ENCODE assay signal across 7 cellular contexts in the genomic region with DNA sequence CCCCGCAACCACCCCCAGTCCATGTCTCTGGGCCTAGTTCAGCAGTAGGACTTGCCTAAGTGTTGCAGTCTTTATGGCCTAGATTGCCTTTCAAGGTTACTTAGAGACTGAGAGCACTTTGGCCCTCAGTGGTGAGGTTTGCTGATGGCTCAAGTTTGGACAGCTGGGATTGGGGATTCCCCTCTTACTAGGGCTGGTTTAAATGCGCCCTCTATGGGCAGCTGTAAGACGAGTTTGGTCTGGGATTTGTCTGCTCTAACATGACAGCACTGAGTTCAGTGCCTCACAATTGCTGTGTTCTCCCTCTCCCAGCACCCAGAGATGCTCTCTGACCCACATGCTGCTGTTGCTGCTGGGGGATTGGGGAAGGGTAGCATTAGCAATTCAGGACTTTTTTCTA.
DNase-seq lines count a peak whose midpoint lies in the region; ATAC-seq, FAIRE-seq and TF ChIP-seq lines count a peak whose summit lies in the region.

No MANE protein-coding gene starts in this region.

- H3K9me3 Mint-ChIP-seq in nephron progenitor cell, result no peaks in the 10 kb centered on the region

- ATAC-seq in GM18498 (IDR thresholded peaks at IDR 0.05; ENCODE audit: unreplicated experiment), result peak; percentile 71
- ATAC-seq in HG03025 (IDR thresholded peaks at IDR 0.05; ENCODE audit: low FRiP score, unreplicated experiment), result peak; percentile 89
- no peak for ATAC-seq in GM18858 (IDR thresholded peaks at IDR 0.05; ENCODE audit: unreplicated experiment)

- no peak overlapping the region for H3K27ac Mint-ChIP-seq in nephron progenitor cell

- TF ChIP-seq CTCF in nephron progenitor cell (IDR thresholded peaks at IDR 0.05), result peak; percentile 52

- H3K4me3 Mint-ChIP-seq in nephron progenitor cell, result no peak overlapping the region

- no peaks in the 10 kb centered on the region for H3K4me1 ChIP-seq in adipocyte (ENCODE audit: control insufficient read depth, insufficient read depth, low read length)

- peaks cover 14% of the 10 kb centered on the region for H3K27me3 ChIP-seq in adipocyte (replicated peaks; ENCODE audit: control insufficient read depth, insufficient read depth, low read length)

- H3K9me3 ChIP-seq in adipocyte (ENCODE audit: control insufficient read depth, low read length), result no peaks in the 10 kb centered on the region

- H3K9ac ChIP-seq in adipocyte (ENCODE audit: low read length), result no peak overlapping the region

- FAIRE-seq in HTR-8/SVneo (lab: Jason Lieb, UNC), result no peak
- no peak for FAIRE-seq in urothelium cell line (lab: Jason Lieb, UNC)

- peaks cover 5% of the 10 kb centered on the region for H3K27me3 Mint-ChIP-seq in nephron progenitor cell (ENCODE audit: low read depth, poor library complexity)

- DNase-seq in adipocyte (ENCODE audit: low read depth) (peak; percentile 38), nephron progenitor cell (peak; percentile 35), HTR-8/SVneo (ENCODE audit: insufficient read length, low spot score) (no peak), urothelium cell line (ENCODE audit: low spot score) (no peak)

- H3K4me3 ChIP-seq in adipocyte (ENCODE audit: low read length), result no peak overlapping the region

- H3K36me3 Mint-ChIP-seq in nephron progenitor cell (ENCODE audit: low read depth), result peaks cover 13% of the 10 kb centered on the region

- H3K4me1 Mint-ChIP-seq in nephron progenitor cell, result no peaks in the 10 kb centered on the region

- H3K36me3 ChIP-seq in adipocyte (ENCODE audit: control insufficient read depth, insufficient read depth, low read length, severe bottlenecking), result no peaks in the 10 kb centered on the region

Comparison
In these comparisons a context has a peak if more than half of its experiments do, and no peak if none do; other contexts are left out.
1. DNase-seq: peak in adipocyte (single experiment) and nephron progenitor cell (single experiment); none in HTR-8/SVneo (single experiment) and urothelium cell line (single experiment).